3 cellular contexts compared by ENCODE assay signal in genomic region chr7:31455844-31456243, GRCh38.
TF ChIP-seq lines count a peak whose summit lies in the region.

No MANE protein-coding gene starts in this region.

TF ChIP-seq in A549, 52 proteins besides CTCF, POLR2A, EP300 and RAD21:
- peak; percentile 73 for TF ChIP-seq MAFK (IDR thresholded peaks at IDR 0.05; ENCODE audit: partially characterized antibody)
- TF ChIP-seq JUN (IDR thresholded peaks at IDR 0.05): no peak

TF ChIP-seq in K562, 482 proteins besides CTCF, POLR2A, EP300 and RAD21:
- no peak for TF ChIP-seq CC2D1A (IDR thresholded peaks at IDR 0.05)
- no peak for TF ChIP-seq ZNF512 (tag; IDR thresholded peaks at IDR 0.05)
- peak; percentile 40; the same call in 1 of the 2 replicates for TF ChIP-seq ZNF316 (IDR thresholded peaks at IDR 0.05)
- TF ChIP-seq FIP1L1 (IDR thresholded peaks at IDR 0.05; ENCODE audit: low read depth, low read length, poor library complexity, severe bottlenecking): no peak
- TF ChIP-seq C11orf30 (IDR thresholded peaks at IDR 0.05; ENCODE audit: low read depth): peak; percentile 38; the same call in 1 of the 2 replicates
- TF ChIP-seq, protein P1, sequence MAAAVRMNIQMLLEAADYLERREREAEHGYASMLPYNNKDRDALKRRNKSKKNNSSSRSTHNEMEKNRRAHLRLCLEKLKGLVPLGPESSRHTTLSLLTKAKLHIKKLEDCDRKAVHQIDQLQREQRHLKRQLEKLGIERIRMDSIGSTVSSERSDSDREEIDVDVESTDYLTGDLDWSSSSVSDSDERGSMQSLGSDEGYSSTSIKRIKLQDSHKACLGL (CRISPR knock-in tag; IDR thresholded peaks at IDR 0.05; ENCODE audit: borderline replicate concordance, poor library complexity, severe bottlenecking): no peak
- no peak for TF ChIP-seq TEAD4 (IDR thresholded peaks at IDR 0.05; ENCODE audit: low read length)
- TF ChIP-seq TEAD4 (CRISPR knock-in tag; IDR thresholded peaks at IDR 0.05; ENCODE audit: borderline replicate concordance): no peak
- TF ChIP-seq MAFG (tag; conservative IDR thresholded peaks at IDR 0.05): 0 out of 2 replicates have a peak, but pooled peaks have one; percentile 29

TF ChIP-seq in H1, 55 proteins besides CTCF, POLR2A, EP300 and RAD21:
- TF ChIP-seq MAFK (IDR thresholded peaks at IDR 0.05; ENCODE audit: low read depth, low read length) (0 out of 2 replicates have a peak, but pooled peaks have one; percentile 25), GTF2F1 (IDR thresholded peaks at IDR 0.05; ENCODE audit: borderline replicate concordance, low read depth, low read length) (no peak)
TF ChIP-seq in H1: peak in this region for 1.
